In the genomic region with DNA sequence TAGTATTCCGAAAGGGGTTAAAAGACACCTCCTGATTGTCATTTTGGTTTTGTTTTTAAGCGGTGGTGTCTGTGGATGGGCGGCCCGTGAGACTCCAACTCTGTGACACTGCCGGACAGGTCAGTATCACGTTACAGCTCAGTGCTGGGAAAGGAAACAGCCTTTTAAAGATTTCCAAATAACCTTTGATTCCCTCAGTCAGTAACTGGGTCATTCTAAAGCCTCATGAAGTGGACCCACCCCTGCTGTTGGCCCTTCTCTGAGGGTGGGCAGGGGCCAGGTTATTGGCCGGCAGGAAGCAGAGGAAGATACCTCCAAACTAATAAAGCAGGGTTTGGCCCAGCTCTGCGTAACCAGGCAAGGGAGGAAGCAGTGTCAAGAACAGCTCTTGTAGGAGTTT, we compare ENCODE assay signal across 12 cellular contexts. TPM values are rescaled to one million over a fixed set of nuclear protein-coding genes. Genes with fewer than 3 reads are reported as not detected.
A peak's percentile ranks its signal among the peaks of the same experiment; 100 is the strongest.
DNase-seq lines count a peak whose midpoint lies in the region; ATAC-seq and TF ChIP-seq lines count a peak whose summit lies in the region.
"Had no signal": no experiment of that assay in that cellular context is flagged by ENCODE, and none has a peak within 500 bp of the region (broad histone marks: within the 10 kb centered on the region; RNA-seq: fewer than 3 reads in every experiment).

No MANE protein-coding gene starts in this region.

- peak; percentile 46 for DNase-seq in HuH-7 (ENCODE audit: low spot score)
- DNase-seq in choroid plexus epithelial cell (ENCODE audit: low read depth): peak; percentile 7
- no peak for DNase-seq in mesenchymal stem cell
- no peak for DNase-seq in stimulated activated effector memory CD8-positive, alpha-beta T cell treated with anti-CD3 and anti-CD28 coated beads, Interleukin-12 subunit alpha, Interleukin-12 subunit beta, amount 100 ng/mL, for 72 hours (ENCODE audit: low spot score in 2 of 2)
- DNase-seq in occipital lobe (lab: John Stamatoyannopoulos, UW): no peak
- no peak for DNase-seq in NCI-H146 (lab: John Stamatoyannopoulos, UW)
- DNase-seq in NCI-H2227 (lab: John Stamatoyannopoulos, UW; ENCODE audit: unreplicated experiment): no peak
- DNase-seq: COR-L47; naive thymus-derived CD8-positive, alpha-beta T cell; NCI-H1048 had no signal

- no peak overlapping the region for H3K14ac ChIP-seq in mesenchymal stem cell (ENCODE audit: low read length in 2 of 2)

- no peak for TF ChIP-seq CTCF in choroid plexus epithelial cell (conservative IDR thresholded peaks at IDR 0.05; ENCODE audit: low read depth, low read length)

- H2AFZ ChIP-seq in mesenchymal stem cell (ENCODE audit: low read depth, low read length): no peak overlapping the region

- peak overlapping the region; percentile 14 for H3K9ac ChIP-seq in mesenchymal stem cell (ENCODE audit: low read length)

- no peak overlapping the region for H2AK5ac ChIP-seq in mesenchymal stem cell (ENCODE audit: low read length, severe bottlenecking)

- H4K91ac ChIP-seq in mesenchymal stem cell (ENCODE audit: low read length): no peak overlapping the region

- peak overlapping the region; percentile 72 for H3K4me3 Mint-ChIP-seq in stimulated activated effector memory CD8-positive, alpha-beta T cell treated with anti-CD3 and anti-CD28 coated beads, Interleukin-12 subunit alpha, Interleukin-12 subunit beta, amount 100 ng/mL, for 72 hours

- H3K79me1 ChIP-seq in mesenchymal stem cell (replicated peaks; ENCODE audit: low read length, poor library complexity, severe bottlenecking): no peaks in the 10 kb centered on the region

- H3K4me1 ChIP-seq in mesenchymal stem cell (ENCODE audit: control insufficient read depth, insufficient read depth, low read depth, low read length): peaks cover 10% of the 10 kb centered on the region

- no peak overlapping the region for H2BK5ac ChIP-seq in mesenchymal stem cell (ENCODE audit: low read depth, low read length, poor library complexity, severe bottlenecking)

- no peaks in the 10 kb centered on the region for H3K36me3 Mint-ChIP-seq in stimulated activated effector memory CD8-positive, alpha-beta T cell treated with anti-CD3 and anti-CD28 coated beads, Interleukin-12 subunit alpha, Interleukin-12 subunit beta, amount 100 ng/mL, for 72 hours
- H3K36me3 Mint-ChIP-seq: naive thymus-derived CD8-positive, alpha-beta T cell had no signal

- no peak overlapping the region for H4K8ac ChIP-seq in mesenchymal stem cell (ENCODE audit: low read length)

- no peak overlapping the region for H3K23ac ChIP-seq in mesenchymal stem cell (ENCODE audit: low read length in 2 of 2)

- H3K27ac Mint-ChIP-seq in stimulated activated effector memory CD8-positive, alpha-beta T cell treated with anti-CD3 and anti-CD28 coated beads, Interleukin-12 subunit alpha, Interleukin-12 subunit beta, amount 100 ng/mL, for 72 hours: no peak overlapping the region

- H3K4me3 ChIP-seq in choroid plexus epithelial cell (ENCODE audit: low read depth, low read length) (peak overlapping the region; percentile 73), mesenchymal stem cell (ENCODE audit: insufficient read depth in 1 of 2, low read depth in 1 of 2, low read length in 2 of 2) (no peak overlapping the region)
- H3K4me3 ChIP-seq: GM12878 had no signal

- no peak overlapping the region for H3K4me2 ChIP-seq in mesenchymal stem cell (ENCODE audit: low read length, poor library complexity, severe bottlenecking)

- H3K27me3 ChIP-seq in mesenchymal stem cell (ENCODE audit: control insufficient read depth in 1 of 2, insufficient read depth in 1 of 2, low read length in 2 of 2): peaks cover 5 to 26% of the 10 kb centered on the region in 2 experiments

- WGBS in mesenchymal stem cell: 42% methylated on average over 8 of the region's 8 CpGs

- H3K4ac ChIP-seq in mesenchymal stem cell (ENCODE audit: low read depth in 1 of 2, low read length in 2 of 2): no peak overlapping the region

- no peak overlapping the region for H3K18ac ChIP-seq in mesenchymal stem cell (ENCODE audit: low read depth in 1 of 2, low read length in 2 of 2)

- peaks cover 0 to 4% of the 10 kb centered on the region in 2 experiments for H3K36me3 ChIP-seq in mesenchymal stem cell (ENCODE audit: control insufficient read depth in 1 of 2, insufficient read depth in 2 of 2, low read depth in 1 of 2, low read length in 2 of 2)

- H2BK15ac ChIP-seq in mesenchymal stem cell (ENCODE audit: low read depth, poor library complexity, severe bottlenecking): no peak overlapping the region

- no peak overlapping the region for H3K27ac ChIP-seq in mesenchymal stem cell (ENCODE audit: low read length, poor library complexity, severe bottlenecking)

- no peak overlapping the region for H2BK12ac ChIP-seq in mesenchymal stem cell (ENCODE audit: low read length in 2 of 2)

- no peak overlapping the region for H2BK120ac ChIP-seq in mesenchymal stem cell (ENCODE audit: low read depth, low read length)

- peaks cover 40% of the 10 kb centered on the region for H3K4me1 Mint-ChIP-seq in stimulated activated effector memory CD8-positive, alpha-beta T cell treated with anti-CD3 and anti-CD28 coated beads, Interleukin-12 subunit alpha, Interleukin-12 subunit beta, amount 100 ng/mL, for 72 hours

- no peaks in the 10 kb centered on the region for H3K9me3 Mint-ChIP-seq in stimulated activated effector memory CD8-positive, alpha-beta T cell treated with anti-CD3 and anti-CD28 coated beads, Interleukin-12 subunit alpha, Interleukin-12 subunit beta, amount 100 ng/mL, for 72 hours
- H3K9me3 Mint-ChIP-seq: naive thymus-derived CD8-positive, alpha-beta T cell had no signal

- ATAC-seq in stimulated activated effector memory CD8-positive, alpha-beta T cell treated with anti-CD3 and anti-CD28 coated beads, Interleukin-12 subunit alpha, Interleukin-12 subunit beta, amount 100 ng/mL, for 72 hours: no peak
- ATAC-seq in GM21367 (IDR thresholded peaks at IDR 0.05; ENCODE audit: unreplicated experiment): no peak
- ATAC-seq: GM12878; naive thymus-derived CD8-positive, alpha-beta T cell had no signal

- H3K9me3 ChIP-seq in mesenchymal stem cell (ENCODE audit: control insufficient read depth, low read length): no peaks in the 10 kb centered on the region

RNA-seq across cellular contexts. Expression of gene RHOU, which starts 2.3 kb away (rescaled TPM):
- 7.9 TPM for polyA plus RNA-seq in mesenchymal stem cell (2013, experiment 1 of 2)
- 7.8 TPM for polyA plus RNA-seq in mesenchymal stem cell (2013, experiment 2 of 2)
- total RNA-seq in occipital lobe: 39.6 TPM
- total RNA-seq: GM12878 had no signal
- polyA plus RNA-seq: GM12878 had no signal

Comparison
In these comparisons a context has a peak if more than half of its experiments do, and no peak if none do; other contexts are left out.
1. DNase-seq: peak in HuH-7 (single experiment) and choroid plexus epithelial cell (single experiment); none in mesenchymal stem cell (single experiment), stimulated activated effector memory CD8-positive, alpha-beta T cell treated with anti-CD3 and anti-CD28 coated beads, Interleukin-12 subunit alpha, Interleukin-12 subunit beta, amount 100 ng/mL, for 72 hours (0 of 2), occipital lobe (single experiment), NCI-H146 (single experiment) and NCI-H2227 (single experiment).